Comparison of ENCODE assay signal across 15 cellular contexts in genomic region chr6:142821164-142821716, GRCh38.
DNase-seq lines count a peak whose midpoint lies in the region; ATAC-seq and TF ChIP-seq lines count a peak whose summit lies in the region.
"Had no signal": no experiment of that assay in that cellular context is flagged by ENCODE, and none has a peak within 500 bp of the region (broad histone marks: within the 10 kb centered on the region; RNA-seq: fewer than 3 reads in every experiment).

No MANE protein-coding gene starts in this region.

- H3K9me3 ChIP-seq in Peyer's patch (no peaks in the 10 kb centered on the region), esophagus muscularis mucosa (no peaks in the 10 kb centered on the region)
- H3K9me3 ChIP-seq: sigmoid colon had no signal

- H3K4me3 Mint-ChIP-seq in activated T-cell treated with anti-CD3 and anti-CD28 coated beads, Interleukin-2, amount 50 U/mL, for 24 hours: peak overlapping the region; percentile 81
- H3K4me3 Mint-ChIP-seq in activated T-cell treated with anti-CD3 and anti-CD28 coated beads, Interleukin-2, amount 50 U/mL, for 4 hours: no peak overlapping the region
- H3K4me3 Mint-ChIP-seq in stimulated activated effector memory CD8-positive, alpha-beta T cell treated with anti-CD3 and anti-CD28 coated beads, Interleukin-12 subunit alpha, Interleukin-12 subunit beta, amount 100 ng/mL, for 72 hours: peak overlapping the region; percentile 45
- H3K4me3 Mint-ChIP-seq: HFFc6 had no signal

- TF ChIP-seq EP300 in esophagus muscularis mucosa (IDR thresholded peaks at IDR 0.05): no peak

- no peaks in the 10 kb centered on the region for H3K27me3 ChIP-seq in Peyer's patch
- H3K27me3 ChIP-seq in foreskin keratinocyte: no peaks in the 10 kb centered on the region
- H3K27me3 ChIP-seq in esophagus muscularis mucosa: no peaks in the 10 kb centered on the region
- H3K27me3 ChIP-seq: sigmoid colon had no signal

- POLR2A ChIA-PET in RWPE1 (lab: Yijun Ruan, JAX; ENCODE audit: low non-redundant PET): no interaction called here

- 75% methylated on average over 6 of the region's 6 CpGs for WGBS in esophagus muscularis mucosa

- H3K36me3 ChIP-seq in Peyer's patch: no peaks in the 10 kb centered on the region
- H3K36me3 ChIP-seq in esophagus muscularis mucosa: no peaks in the 10 kb centered on the region
- H3K36me3 ChIP-seq: sigmoid colon had no signal

- H3K4me3 ChIP-seq in Peyer's patch (no peak overlapping the region), esophagus muscularis mucosa (no peak overlapping the region)
- H3K4me3 ChIP-seq: sigmoid colon had no signal

- TF ChIP-seq CTCF in Peyer's patch (IDR thresholded peaks at IDR 0.05) (no peak), foreskin keratinocyte (conservative IDR thresholded peaks at IDR 0.05) (no peak), esophagus muscularis mucosa (IDR thresholded peaks at IDR 0.05) (no peak), RWPE1 (conservative IDR thresholded peaks at IDR 0.05; ENCODE audit: low read depth) (no peak)

- CTCF ChIA-PET in RWPE1 (lab: Yijun Ruan, JAX): no interaction called here

- ATAC-seq in activated T-cell treated with anti-CD3 and anti-CD28 coated beads, Interleukin-2, amount 50 U/mL, for 4 hours: no peak
- no peak for ATAC-seq in foreskin keratinocyte
- no peak for ATAC-seq in stimulated activated effector memory CD8-positive, alpha-beta T cell treated with anti-CD3 and anti-CD28 coated beads, Interleukin-12 subunit alpha, Interleukin-12 subunit beta, amount 100 ng/mL, for 72 hours

- H3K36me3 Mint-ChIP-seq in activated T-cell treated with anti-CD3 and anti-CD28 coated beads, Interleukin-2, amount 50 U/mL, for 24 hours (ENCODE audit: low read depth): peaks cover 50% of the 10 kb centered on the region
- H3K36me3 Mint-ChIP-seq in activated T-cell treated with anti-CD3 and anti-CD28 coated beads, Interleukin-2, amount 50 U/mL, for 4 hours (ENCODE audit: insufficient read depth): peaks cover 30% of the 10 kb centered on the region
- peaks cover 40% of the 10 kb centered on the region for H3K36me3 Mint-ChIP-seq in stimulated activated effector memory CD8-positive, alpha-beta T cell treated with anti-CD3 and anti-CD28 coated beads, Interleukin-12 subunit alpha, Interleukin-12 subunit beta, amount 100 ng/mL, for 72 hours

- H3K4me1 ChIP-seq in Peyer's patch: peaks cover 0 to 41% (median 0%) of the 10 kb centered on the region in 4 donors
- peaks cover 15% of the 10 kb centered on the region for H3K4me1 ChIP-seq in foreskin keratinocyte
- peaks cover 33 to 59% (median 44%) of the 10 kb centered on the region in 4 donors for H3K4me1 ChIP-seq in esophagus muscularis mucosa

- intact Hi-C loops in esophagus muscularis mucosa (cut with DNase I): no loop called here

- H3K4me1 Mint-ChIP-seq in activated T-cell treated with anti-CD3 and anti-CD28 coated beads, Interleukin-2, amount 50 U/mL, for 24 hours (ENCODE audit: low read depth): peaks cover 79% of the 10 kb centered on the region
- H3K4me1 Mint-ChIP-seq in activated T-cell treated with anti-CD3 and anti-CD28 coated beads, Interleukin-2, amount 50 U/mL, for 4 hours (ENCODE audit: low read depth): peaks cover 72% of the 10 kb centered on the region
- peaks cover 75% of the 10 kb centered on the region for H3K4me1 Mint-ChIP-seq in stimulated activated effector memory CD8-positive, alpha-beta T cell treated with anti-CD3 and anti-CD28 coated beads, Interleukin-12 subunit alpha, Interleukin-12 subunit beta, amount 100 ng/mL, for 72 hours

- DNase-seq in activated T-cell treated with anti-CD3 and anti-CD28 coated beads, Interleukin-2, amount 50 U/mL, for 24 hours: no peak
- DNase-seq in activated T-cell treated with anti-CD3 and anti-CD28 coated beads, Interleukin-2, amount 50 U/mL, for 4 hours: no peak
- DNase-seq in Peyer's patch (no peak), foreskin keratinocyte (no peak), mesenteric fat pad (ENCODE audit: low spot score) (no peak), esophagus muscularis mucosa (ENCODE audit: extremely low spot score) (no peak), RWPE1 (ENCODE audit: low spot score) (no peak)
- no peak for DNase-seq in stimulated activated effector memory CD8-positive, alpha-beta T cell treated with anti-CD3 and anti-CD28 coated beads, Interleukin-12 subunit alpha, Interleukin-12 subunit beta, amount 100 ng/mL, for 72 hours (ENCODE audit: low spot score in 2 of 2)
- DNase-seq: activated CD4-positive, alpha-beta T cell treated with anti-CD3 and anti-CD28 coated beads for 48 hours; DMS153; head of caudate nucleus; HFFc6; NCI-H1930; NCI-H526; sigmoid colon had no signal

- peak overlapping the region; percentile 99 for H3K27ac Mint-ChIP-seq in activated T-cell treated with anti-CD3 and anti-CD28 coated beads, Interleukin-2, amount 50 U/mL, for 24 hours
- peak overlapping the region; percentile 90 for H3K27ac Mint-ChIP-seq in stimulated activated effector memory CD8-positive, alpha-beta T cell treated with anti-CD3 and anti-CD28 coated beads, Interleukin-12 subunit alpha, Interleukin-12 subunit beta, amount 100 ng/mL, for 72 hours
- H3K27ac Mint-ChIP-seq: HFFc6 had no signal

- no peak for TF ChIP-seq POLR2A in Peyer's patch (IDR thresholded peaks at IDR 0.05)
- no peak for TF ChIP-seq POLR2A in esophagus muscularis mucosa (IDR thresholded peaks at IDR 0.05; ENCODE audit: low read depth)

- H3K27ac ChIP-seq in Peyer's patch (peak overlapping the region in 3 of 4 donors; percentile 48 to 76 (median 64)), foreskin keratinocyte (peak overlapping the region; percentile 85), esophagus muscularis mucosa (replicated peaks in 1 of 4) (peak overlapping the region in 2 of 4 donors; percentile 52 to 63), RWPE1 (no peak overlapping the region)

- peaks cover 5% of the 10 kb centered on the region for H3K9me3 Mint-ChIP-seq in activated T-cell treated with anti-CD3 and anti-CD28 coated beads, Interleukin-2, amount 50 U/mL, for 24 hours
- no peaks in the 10 kb centered on the region for H3K9me3 Mint-ChIP-seq in activated T-cell treated with anti-CD3 and anti-CD28 coated beads, Interleukin-2, amount 50 U/mL, for 4 hours
- H3K9me3 Mint-ChIP-seq in stimulated activated effector memory CD8-positive, alpha-beta T cell treated with anti-CD3 and anti-CD28 coated beads, Interleukin-12 subunit alpha, Interleukin-12 subunit beta, amount 100 ng/mL, for 72 hours: peaks cover 3% of the 10 kb centered on the region
- H3K9me3 Mint-ChIP-seq: HFFc6 had no signal

- H3K27me3 Mint-ChIP-seq in activated T-cell treated with anti-CD3 and anti-CD28 coated beads, Interleukin-2, amount 50 U/mL, for 24 hours: no peaks in the 10 kb centered on the region
- H3K27me3 Mint-ChIP-seq in activated T-cell treated with anti-CD3 and anti-CD28 coated beads, Interleukin-2, amount 50 U/mL, for 4 hours (ENCODE audit: low read depth): no peaks in the 10 kb centered on the region
